Comparison of ENCODE assay signal across 8 cellular contexts in genomic region chr15:60396964-60397771, GRCh38. TPM values are rescaled to one million over a fixed set of nuclear protein-coding genes. Genes with fewer than 3 reads are reported as not detected.
DNase-seq lines count a peak whose midpoint lies in the region; ATAC-seq, FAIRE-seq and TF ChIP-seq lines count a peak whose summit lies in the region.

No MANE protein-coding gene starts in this region.

- H3K9me3 Mint-ChIP-seq in GM23338 (no peaks in the 10 kb centered on the region), chondrocyte (ENCODE audit: low read depth) (no peaks in the 10 kb centered on the region)

- CTCF ChIA-PET in HepG2 (lab: Yijun Ruan, JAX; ENCODE audit: low intra/inter-chr PET ratio, low total read pairs) = no interaction called here

- peak overlapping the region; percentile 83 for H3K4me3 Mint-ChIP-seq in GM23338
- peak overlapping the region; percentile 96 for H3K4me3 Mint-ChIP-seq in chondrocyte (ENCODE audit: unreplicated experiment)

- peaks cover 6% of the 10 kb centered on the region; the same call in 1 of the 2 replicates for H3F3A ChIP-seq in GM23338 (replicated peaks; ENCODE audit: low read depth)

- no peak for TF ChIP-seq RAD21 in HepG2 (CRISPR knock-in tag; IDR thresholded peaks at IDR 0.05)

- ATAC-seq in GM23338 = peak; percentile 56
- ATAC-seq in HepG2 = no peak

- intact Hi-C loops in HepG2 (cut with micrococcal nuclease; ENCODE audit: unreplicated experiment) = no loop called here

- peaks cover 20% of the 10 kb centered on the region for H3K27me3 ChIP-seq in GM23338 (ENCODE audit: insufficient read depth)
- no peaks in the 10 kb centered on the region for H3K27me3 ChIP-seq in HepG2 (ENCODE audit: control insufficient read depth in 1 of 2, insufficient read depth in 2 of 2, low read length in 2 of 2)

- FAIRE-seq in GM12892 (lab: Jason Lieb, UNC) (peak; percentile 42), HepG2 (lab: Jason Lieb, UNC) (no peak)

- H3K27me3 Mint-ChIP-seq in GM23338 (ENCODE audit: insufficient read depth, low read depth, poor library complexity) (peaks cover 15% of the 10 kb centered on the region), chondrocyte (ENCODE audit: low read depth) (no peaks in the 10 kb centered on the region)

- no peaks in the 10 kb centered on the region; the same call in 1 of the 3 replicates for H3K36me3 Mint-ChIP-seq in GM23338 (ENCODE audit: low read depth)
- peaks cover 42% of the 10 kb centered on the region for H3K36me3 Mint-ChIP-seq in chondrocyte (ENCODE audit: low read depth)

- H3K4me1 Mint-ChIP-seq in GM23338 (peaks cover 64% of the 10 kb centered on the region), chondrocyte (ENCODE audit: low read depth) (peaks cover 71% of the 10 kb centered on the region)

- H3K4me1 ChIP-seq in GM23338 (ENCODE audit: insufficient read depth) (peaks cover 52% of the 10 kb centered on the region), HepG2 (ENCODE audit: insufficient read depth, low read length) (peaks cover 91% of the 10 kb centered on the region)

- POLR2A ChIA-PET in HepG2 (lab: Yijun Ruan, JAX) = no interaction called here

- H3K27ac Mint-ChIP-seq in GM23338 (no peak overlapping the region; the same call in 1 of the 2 replicates), chondrocyte (ENCODE audit: unreplicated experiment) (peak overlapping the region; percentile 99)

- H3K27ac ChIP-seq in GM23338 (ENCODE audit: low read depth) = peak overlapping the region; percentile 88; the same call in 1 of the 2 replicates
- peak overlapping the region; percentile 36 for H3K27ac ChIP-seq in KOPT-K1 (ENCODE audit: low read depth, low read length, poor library complexity, severe bottlenecking)
- H3K27ac ChIP-seq in VCaP = peak overlapping the region; percentile 67; the same call in 1 of the 2 replicates
- peak overlapping the region; percentile 39 for H3K27ac ChIP-seq in HepG2 (ENCODE audit: extremely low read length, insufficient read depth, low read length)

- BruUV-seq in HepG2 (replicated peaks; lab: Mats Ljungman, UMichigan) = no TSS peak

- H3K4me3 ChIP-seq in GM23338 = peak overlapping the region; percentile 92
- no peak overlapping the region for H3K4me3 ChIP-seq in HepG2 (replicated peaks in 1 of 3; ENCODE audit: insufficient read depth in 1 of 3, low read depth in 2 of 3, low read length in 3 of 3)

- TF ChIP-seq POLR2A in GM12892 (IDR thresholded peaks at IDR 0.05; ENCODE audit: low read depth, low read length) = peak; percentile 41
- TF ChIP-seq POLR2A in HepG2 (IDR thresholded peaks at IDR 0.05; ENCODE audit: insufficient read depth in 1 of 2, low read depth in 2 of 2, low read length in 2 of 2) = no peak

- peak overlapping the region; percentile 83 for H3K4me2 ChIP-seq in GM23338
- H3K4me2 ChIP-seq in HepG2 (ENCODE audit: low read depth, low read length) = no peak overlapping the region

- H2AFZ ChIP-seq in GM23338 = peak overlapping the region; percentile 88; the same call in 1 of the 2 replicates
- no peak overlapping the region for H2AFZ ChIP-seq in HepG2 (ENCODE audit: low read length)

- H3K9me2 ChIP-seq in GM23338 (ENCODE audit: insufficient read depth) = no peaks in the 10 kb centered on the region

- no peak for TF ChIP-seq CTCF in GM23338 (conservative IDR thresholded peaks at IDR 0.05; ENCODE audit: low read depth in 2 of 2)
- no peak for TF ChIP-seq CTCF in VCaP (conservative IDR thresholded peaks at IDR 0.05)
- TF ChIP-seq CTCF in chondrocyte (IDR thresholded peaks at IDR 0.05) = peak; percentile 34
- no peak for TF ChIP-seq CTCF in HepG2 (CRISPR knock-in tag; IDR thresholded peaks at IDR 0.05)

- H4K20me1 ChIP-seq in GM23338 (replicated peaks; ENCODE audit: insufficient read depth) (peaks cover 12% of the 10 kb centered on the region; the same call in 1 of the 2 replicates), HepG2 (ENCODE audit: insufficient read depth, low read length) (no peaks in the 10 kb centered on the region)

- peak overlapping the region; percentile 5; the same call in 1 of the 2 replicates for H3K9ac ChIP-seq in HepG2 (ENCODE audit: insufficient read depth, low read depth, low read length)

- DNase-seq in GM12892 (ENCODE audit: insufficient read length) (peak; percentile 56), GM23338 (ENCODE audit: low spot score) (peak; percentile 84), chondrocyte (ENCODE audit: low spot score) (no peak), HepG2 (ENCODE audit: low spot score) (no peak), NCI-H526 treated with DMSO at 0.1 percent for 48 hours (lab: John Stamatoyannopoulos, UW) (no peak)
- peak; percentile 74 for DNase-seq in stimulated activated CD8-positive, alpha-beta memory T cell treated with anti-CD3 and anti-CD28 coated beads, Interleukin-4, amount 100 ng/mL, for 48 hours

- in situ Hi-C loops in HepG2 (cut with HindIII; ENCODE audit: extremely low pct_ligation_motif_present, low pct_unique_long_range_greater_than_20kb) = no loop called here

- WGBS in HepG2 (ENCODE audit: low lambda C conversion rate) = 97% methylated on average over 29 of the region's 37 CpGs

- peaks cover 45% of the 10 kb centered on the region for H3K79me2 ChIP-seq in GM23338 (replicated peaks; ENCODE audit: insufficient read depth)
- H3K79me2 ChIP-seq in HepG2 (ENCODE audit: insufficient read depth, low read length) = peaks cover 69% of the 10 kb centered on the region

- H3K9me3 ChIP-seq in KOPT-K1 (ENCODE audit: insufficient read depth, low read length, poor library complexity, severe bottlenecking) (no peaks in the 10 kb centered on the region), HepG2 (ENCODE audit: low read length) (no peaks in the 10 kb centered on the region)

- H3K36me3 ChIP-seq in GM23338 (ENCODE audit: insufficient read depth) (no peaks in the 10 kb centered on the region), KOPT-K1 (ENCODE audit: insufficient read depth, low read length) (no peaks in the 10 kb centered on the region), HepG2 (replicated peaks in 1 of 2; ENCODE audit: control insufficient read depth in 1 of 2, insufficient read depth in 2 of 2, low read length in 2 of 2) (peaks cover 1 to 12% of the 10 kb centered on the region in 2 experiments; a peak in 3 of 5 replicates)

- no peak for TF ChIP-seq EP300 in HepG2 (IDR thresholded peaks at IDR 0.05; ENCODE audit: low read depth in 2 of 2, low read length in 2 of 2)
- TF ChIP-seq EP300 in HepG2 (CRISPR knock-in tag; IDR thresholded peaks at IDR 0.05; ENCODE audit: borderline replicate concordance) = no peak

TF ChIP-seq in HepG2, 621 proteins besides CTCF, POLR2A, EP300 and RAD21 (continues in another document):
- TF ChIP-seq ZNF687 (CRISPR knock-in tag; IDR thresholded peaks at IDR 0.05) = peak; percentile 13; the same call in 1 of the 2 replicates
- TF ChIP-seq NR2F1 (CRISPR knock-in tag; IDR thresholded peaks at IDR 0.05) = no peak

RNA-seq across cellular contexts. Expression of gene ANXA2, which starts 0.6 kb away (rescaled TPM):
- 79.4 TPM for polyA plus RNA-seq in GM12892 (2012; ENCODE audit: missing spikeins)
- total RNA-seq in GM23338 (2014; rRNA removed; shearing (Covaris generic)) = 202 and 203 TPM in 2 replicates
- polyA plus RNA-seq in GM23338 (2016; fragmentation: Nextera tagmentation; extraction: Ambion mirVana) (207 and 225 TPM in 2 replicates), HepG2 (2011; rRNA removed) (530 and 613 TPM in 2 replicates)
- total RNA-seq in chondrocyte (2,649 to 2,819 TPM (median 2,779 TPM) in 3 replicates), HepG2 (2016; rRNA removed; fragmentation: Illumina TruSeq; extraction: Trizol) (196 and 233 TPM in 2 replicates)
- total RNA-seq in HepG2 (2016; cell fraction: cytosol; rRNA removed; fragmentation: Illumina TruSeq; extraction: Trizol; ENCODE audit: low read depth) = 267 and 332 TPM in 2 replicates
- total RNA-seq in HepG2 (2016; cell fraction: insoluble cytoplasmic fraction; rRNA removed; fragmentation: Illumina TruSeq; extraction: Trizol) = 199 and 222 TPM in 2 replicates
- total RNA-seq in HepG2 (2016; cell fraction: membrane; rRNA removed; fragmentation: Illumina TruSeq; extraction: Trizol) = 458 TPM in 2 replicates
- total RNA-seq in HepG2 (2016; cell fraction: nucleus; rRNA removed; fragmentation: Illumina TruSeq; extraction: Trizol) = 71.2 and 77.0 TPM in 2 replicates
- polyA plus RNA-seq in HepG2 (2011; cell fraction: cytosol; rRNA removed) = 1,111 and 1,129 TPM in 2 replicates
- 334 and 382 TPM in 2 replicates for polyA plus RNA-seq in HepG2 (2011; cell fraction: nucleus; rRNA removed)
- 408 and 609 TPM in 2 replicates for polyA plus RNA-seq in HepG2 (2012)
- polyA plus RNA-seq in HepG2 (2016; cell fraction: cytosol; fragmentation: Illumina TruSeq; extraction: Trizol; ENCODE audit: low read depth) = 359 and 376 TPM in 2 replicates
- 206 and 224 TPM in 2 replicates for polyA plus RNA-seq in HepG2 (2016; cell fraction: insoluble cytoplasmic fraction; fragmentation: Illumina TruSeq; extraction: Trizol; ENCODE audit: low read depth)
- polyA plus RNA-seq in HepG2 (2016; cell fraction: membrane; fragmentation: Illumina TruSeq; extraction: Trizol; ENCODE audit: low read depth) = 410 and 414 TPM in 2 replicates
- polyA plus RNA-seq in HepG2 (2016; cell fraction: nucleus; fragmentation: Illumina TruSeq; extraction: Trizol; ENCODE audit: insufficient read depth, low read depth) = 104 and 114 TPM in 2 replicates
- polyA minus RNA-seq in HepG2 (2011; rRNA and poly(A)+ RNA removed; ENCODE audit: low replicate concordance) = 575 and 2,115 TPM in 2 replicates
- 200 and 206 TPM in 2 replicates for polyA minus RNA-seq in HepG2 (2011; cell fraction: cytosol; rRNA and poly(A)+ RNA removed)
- 181 and 211 TPM in 2 replicates for polyA minus RNA-seq in HepG2 (2011; cell fraction: nucleus; rRNA and poly(A)+ RNA removed)

Comparison
In these comparisons a context has a peak if more than half of its experiments do, and no peak if none do; other contexts are left out.
1. DNase-seq: peak in GM12892 (single experiment), GM23338 (single experiment) and stimulated activated CD8-positive, alpha-beta memory T cell treated with anti-CD3 and anti-CD28 coated beads, Interleukin-4, amount 100 ng/mL, for 48 hours (single experiment); none in chondrocyte (single experiment), HepG2 (single experiment) and NCI-H526 treated with DMSO at 0.1 percent for 48 hours (single experiment).
2. H3K27ac ChIP-seq: peak in every context shown above with its lines; median percentile 88 in GM23338; 67 in VCaP; 39 in HepG2; 36 in KOPT-K1.